10 cellular contexts compared by ENCODE assay signal in the genomic region with DNA sequence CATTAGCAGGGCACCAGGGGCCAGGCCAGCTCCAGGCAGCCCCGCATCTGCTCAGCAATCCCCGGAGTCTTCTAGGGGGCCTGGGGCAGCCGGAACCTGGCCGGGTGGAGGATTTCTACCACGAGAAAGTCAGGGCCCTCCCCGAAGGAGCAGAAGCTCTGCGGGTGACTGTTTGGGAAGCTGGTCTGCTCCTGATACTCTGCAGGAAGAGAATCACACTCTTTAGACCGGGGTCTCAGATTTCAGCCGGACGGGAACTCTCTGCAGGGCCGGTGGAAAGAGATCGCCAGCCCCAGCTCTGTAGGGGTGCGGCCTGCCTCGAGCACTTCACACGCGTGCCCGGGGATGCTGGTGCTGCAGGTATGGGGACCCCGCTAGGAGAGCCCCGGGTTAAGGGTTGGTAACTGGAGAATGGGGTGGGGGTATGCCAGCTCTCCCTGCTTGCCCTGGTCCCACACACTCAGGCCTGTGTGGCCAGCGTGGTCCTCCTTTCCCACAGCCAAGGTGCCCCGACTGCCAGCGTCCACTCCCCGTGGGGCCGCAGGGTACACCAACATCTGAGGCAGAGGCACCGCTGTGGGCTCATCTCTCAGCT. TPM values are rescaled to one million over a fixed set of nuclear protein-coding genes. Genes with fewer than 3 reads are reported as not detected.
DNase-seq lines count a peak whose midpoint lies in the region; ATAC-seq, FAIRE-seq and TF ChIP-seq lines count a peak whose summit lies in the region.
"Had no signal": no experiment of that assay in that cellular context is flagged by ENCODE, and none has a peak within 500 bp of the region (broad histone marks: within the 10 kb centered on the region; RNA-seq: fewer than 3 reads in every experiment).

No MANE protein-coding gene starts in this region.

- H3K27ac ChIP-seq in SK-N-MC (no peak overlapping the region), fibroblast of lung (ENCODE audit: insufficient read depth, low read length) (peak overlapping the region; percentile 89)

- no peak for TF ChIP-seq CTCF in fibroblast of lung (conservative IDR thresholded peaks at IDR 0.05 in 1 of 2, IDR thresholded peaks at IDR 0.05 in 1 of 2; ENCODE audit: low read depth in 1 of 2, low read length in 2 of 2)

- H3K9me3 ChIP-seq in SK-N-MC (ENCODE audit: low read depth, low read length) = no peaks in the 10 kb centered on the region
- H3K9me3 ChIP-seq in fibroblast of lung (ENCODE audit: control insufficient read depth, insufficient read depth, low read depth, low read length) = no peaks in the 10 kb centered on the region

- H3K4me3 ChIP-seq in H7 (ENCODE audit: insufficient read depth, low read depth, low read length) (no peak overlapping the region), SK-N-MC (no peak overlapping the region), fibroblast of lung (replicated peaks in 1 of 4; ENCODE audit: control extremely low read depth in 1 of 4, insufficient read depth in 1 of 4, low read depth in 3 of 4, low read length in 4 of 4) (no peak overlapping the region)
- H3K4me3 ChIP-seq: lung had no signal

- no peak for FAIRE-seq in HTR-8/SVneo (lab: Jason Lieb, UNC)
- FAIRE-seq: endothelial cell of umbilical vein had no signal

- peak overlapping the region; percentile 45 for H3K9ac ChIP-seq in SK-N-MC (ENCODE audit: insufficient read length)
- H3K9ac ChIP-seq in fibroblast of lung (ENCODE audit: insufficient read depth, low read length) = peak overlapping the region; percentile 44

- peak overlapping the region; percentile 15 for H3K4me2 ChIP-seq in fibroblast of lung (ENCODE audit: extremely low read depth, insufficient read depth, low read length)

- H3K4me1 ChIP-seq in fibroblast of lung (ENCODE audit: control insufficient read depth, extremely low read depth, insufficient read depth, low read length) = peaks cover 68% of the 10 kb centered on the region

- no peak for ATAC-seq in HG03469 (IDR thresholded peaks at IDR 0.05; ENCODE audit: unreplicated experiment)

- H2AFZ ChIP-seq in fibroblast of lung (ENCODE audit: low read length) = no peak overlapping the region

- H3K36me3 ChIP-seq in H7 (replicated peaks; ENCODE audit: control insufficient read depth, insufficient read depth, low read length) = no peaks in the 10 kb centered on the region
- no peaks in the 10 kb centered on the region for H3K36me3 ChIP-seq in SK-N-MC (ENCODE audit: insufficient read depth, low read length)
- H3K36me3 ChIP-seq in fibroblast of lung (ENCODE audit: control insufficient read depth, insufficient read depth, low read length) = peaks cover 11% of the 10 kb centered on the region

- no peaks in the 10 kb centered on the region for H4K20me1 ChIP-seq in fibroblast of lung (ENCODE audit: control insufficient read depth, extremely low read depth, insufficient read depth, low read length)

- DNase-seq in H7 (peak; percentile 80), SK-N-MC (ENCODE audit: low read depth, low spot score) (no peak), fibroblast of lung (ENCODE audit: low read depth in 2 of 2) (peak in 1 of 2 donors; percentile 27), posterior vena cava (ENCODE audit: low spot score) (peak; percentile 63), SKM-1 treated with dmso at 0.1 percent for 144 hours (lab: John Stamatoyannopoulos, UW; ENCODE audit: unreplicated experiment) (no peak), OCI-M1 (lab: John Stamatoyannopoulos, UW) (no peak), HTR-8/SVneo (ENCODE audit: insufficient read length, low spot score) (no peak)

- H3K79me2 ChIP-seq in fibroblast of lung (ENCODE audit: control insufficient read depth, insufficient read depth, low read length) = peaks cover 89% of the 10 kb centered on the region

- H3K27me3 ChIP-seq in H7 (ENCODE audit: control insufficient read depth, insufficient read depth, low read length) (no peaks in the 10 kb centered on the region), fibroblast of lung (ENCODE audit: control insufficient read depth, insufficient read depth, low read length) (no peaks in the 10 kb centered on the region)

- intact Hi-C loops in posterior vena cava (cut with DNase I) = no loop called here

RNA-seq across cellular contexts. Expression of a gene that starts 20.1 kb away (rescaled TPM):
- total RNA-seq in H7 (2014; rRNA removed; shearing (Covaris generic)) = 15.3 and 16.5 TPM in 2 replicates
- 21.6 and 26.6 TPM in 2 replicates for total RNA-seq in fibroblast of lung
- polyA plus RNA-seq in fibroblast of lung = 31.1 and 34.1 TPM in 2 replicates
- polyA plus RNA-seq in fibroblast of lung (2012) = 32.0 and 32.4 TPM in 2 replicates
- polyA minus RNA-seq in fibroblast of lung (ENCODE audit: low replicate concordance) = 20.1 and 29.0 TPM in 2 replicates
- total RNA-seq in posterior vena cava = 10 to 100 TPM; 28.8 to 30.1 TPM

Comparison
In these comparisons a context has a peak if more than half of its experiments do, and no peak if none do; other contexts are left out.
1. DNase-seq: peak in H7 (single experiment) and posterior vena cava (single experiment); none in SK-N-MC (single experiment), SKM-1 treated with dmso at 0.1 percent for 144 hours (single experiment), OCI-M1 (single experiment) and HTR-8/SVneo (single experiment).